In genomic region chr2:529425-529824, GRCh38 we compare ENCODE assay signal across 9 cellular contexts.
DNase-seq lines count a peak whose midpoint lies in the region; ATAC-seq and FAIRE-seq lines count a peak whose summit lies in the region.
"Had no signal": no experiment of that assay in that cellular context is flagged by ENCODE, and none has a peak within 500 bp of the region (broad histone marks: within the 10 kb centered on the region; RNA-seq: fewer than 3 reads in every experiment).

No MANE protein-coding gene starts in this region.

- no peak overlapping the region for H3K4me3 ChIP-seq in small intestine (ENCODE audit: low read depth in 1 of 2, low read length in 2 of 2)
- H3K4me3 ChIP-seq: vagina had no signal

- H3K27me3 ChIP-seq in small intestine (ENCODE audit: control insufficient read depth in 2 of 2, insufficient read depth in 2 of 2, low read length in 2 of 2): peaks cover 0 to 2% of the 10 kb centered on the region in 2 donors
- H3K27me3 ChIP-seq: vagina had no signal

- WGBS in small intestine, 3 donors: 0 to 3% (median 0%) methylated on average over 2 of the region's 2 CpGs

- DNase-seq in NCI-H510A treated with DMSO at 0.1 percent for 48 hours (lab: John Stamatoyannopoulos, UW) (peak; percentile 49), NCI-H510A (lab: John Stamatoyannopoulos, UW) (no peak), NCI-H2171 (lab: John Stamatoyannopoulos, UW) (peak; percentile 72), dedifferentiated amniotic fluid mesenchymal stem cell (ENCODE audit: extremely low spot score) (peak; percentile 41), small intestine (peak; percentile 5), HCEC 1CT (no peak)

- ATAC-seq in GM21717 (IDR thresholded peaks at IDR 0.05; ENCODE audit: unreplicated experiment): no peak
- ATAC-seq in HG02852 (IDR thresholded peaks at IDR 0.05; ENCODE audit: unreplicated experiment): no peak

- no peak overlapping the region for H3K27ac ChIP-seq in small intestine (ENCODE audit: low read depth in 1 of 2, low read length in 1 of 2)
- H3K27ac ChIP-seq: vagina had no signal

- no peaks in the 10 kb centered on the region for H3K36me3 ChIP-seq in small intestine (ENCODE audit: control insufficient read depth in 2 of 2, insufficient read depth in 2 of 2, low read length in 2 of 2)
- H3K36me3 ChIP-seq: vagina had no signal

- H3K4me1 ChIP-seq in small intestine (ENCODE audit: control insufficient read depth in 2 of 2, insufficient read depth in 1 of 2, low read depth in 1 of 2, low read length in 1 of 2): no peaks in the 10 kb centered on the region
- H3K4me1 ChIP-seq: vagina had no signal

- FAIRE-seq in small intestine (lab: Jason Lieb, UNC): peak; percentile 41

- H3K9me3 ChIP-seq in small intestine (ENCODE audit: control insufficient read depth, low read depth): no peaks in the 10 kb centered on the region
- H3K9me3 ChIP-seq: vagina had no signal

Comparison
In these comparisons a context has a peak if more than half of its experiments do, and no peak if none do; other contexts are left out.
1. DNase-seq: peak in NCI-H510A treated with DMSO at 0.1 percent for 48 hours (single experiment), NCI-H2171 (single experiment), dedifferentiated amniotic fluid mesenchymal stem cell (single experiment) and small intestine (single experiment); none in NCI-H510A (single experiment) and HCEC 1CT (single experiment).